15 cellular contexts compared by ENCODE assay signal in the genomic region with DNA sequence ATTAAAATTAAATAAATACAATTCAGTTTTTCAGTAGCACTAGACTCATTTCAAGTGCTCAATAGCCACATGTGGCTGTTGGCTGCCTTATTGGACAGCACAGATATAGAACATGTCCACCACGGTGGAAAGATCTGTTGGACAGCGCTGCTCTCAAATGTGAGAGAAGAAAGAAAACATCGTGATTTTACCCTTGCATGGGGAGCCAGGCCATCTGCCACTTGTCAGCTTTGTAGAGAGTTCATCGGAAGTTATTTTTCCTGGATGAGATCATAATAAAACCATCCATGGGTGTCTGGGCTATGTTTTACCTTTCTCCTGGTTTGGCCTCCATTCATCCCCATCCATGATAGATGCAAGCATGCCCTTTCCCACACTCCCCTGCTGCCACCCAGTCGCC. TPM values are rescaled to one million over a fixed set of nuclear protein-coding genes. Genes with fewer than 3 reads are reported as not detected.
A peak's percentile ranks its signal among the peaks of the same experiment; 100 is the strongest.
DNase-seq lines count a peak whose midpoint lies in the region; ATAC-seq lines count a peak whose summit lies in the region.
"Had no signal": no experiment of that assay in that cellular context is flagged by ENCODE, and none has a peak within 500 bp of the region (broad histone marks: within the 10 kb centered on the region; RNA-seq: fewer than 3 reads in every experiment).

No MANE protein-coding gene starts in this region.

- DNase-seq in DMS 273 (lab: John Stamatoyannopoulos, UW; ENCODE audit: unreplicated experiment), result peak; percentile 59
- no peak for DNase-seq in DMS 273 treated with DMSO at 0.1 percent for 48 hours (lab: John Stamatoyannopoulos, UW)
- peak; percentile 30 for DNase-seq in NCI-H1694 (lab: John Stamatoyannopoulos, UW)
- DNase-seq in NCI-H446 treated with DMSO at 0.1 percent for 48 hours (lab: John Stamatoyannopoulos, UW), result peak; percentile 44
- DNase-seq in dermis microvascular lymphatic vessel endothelial cell (ENCODE audit: low read depth in 2 of 2), result peak; percentile 50 to 52
- DNase-seq in SIG-M5 treated with dmso at 0.1 percent for 504 hours (lab: John Stamatoyannopoulos, UW; ENCODE audit: unreplicated experiment), result no peak
- no peak for DNase-seq in HAP-1 (ENCODE audit: low spot score in 2 of 2)
- DNase-seq: CD8-positive, alpha-beta memory T cell; DMS153; DMS79 treated with DMSO at 0.1 percent for 48 hours; GF-D8; GM23248; H7; HFFc6 had no signal

- no peak for ATAC-seq in HG03139 (IDR thresholded peaks at IDR 0.05; ENCODE audit: unreplicated experiment)

- H3K36me3 ChIP-seq in HAP-1 (replicated peaks), result no peaks in the 10 kb centered on the region

- H3K4me3 ChIP-seq in HAP-1, result no peak overlapping the region
- H3K4me3 ChIP-seq: GM23248 had no signal

- peaks cover 4% of the 10 kb centered on the region; the same call in 1 of the 2 replicates for H3K9me3 ChIP-seq in HAP-1

- H3K27me3 ChIP-seq in HAP-1 (ENCODE audit: low read depth), result no peaks in the 10 kb centered on the region

- no peaks in the 10 kb centered on the region for H3K4me1 ChIP-seq in HAP-1

- in situ Hi-C loops in HAP-1 (cut with MboI; ENCODE audit: low sequenced_read_pairs), result no loop called here

RNA-seq across cellular contexts. Expression of a gene that starts 5.8 kb away (rescaled TPM):
- total RNA-seq in dermis microvascular lymphatic vessel endothelial cell, result 24.3 and 25.8 TPM in 2 replicates

Comparison
In these comparisons a context has a peak if more than half of its experiments do, and no peak if none do; other contexts are left out.
1. DNase-seq: peak in DMS 273 (single experiment), NCI-H1694 (single experiment), NCI-H446 treated with DMSO at 0.1 percent for 48 hours (single experiment) and dermis microvascular lymphatic vessel endothelial cell (2 of 2); none in DMS 273 treated with DMSO at 0.1 percent for 48 hours (single experiment), SIG-M5 treated with dmso at 0.1 percent for 504 hours (single experiment) and HAP-1 (0 of 2).